8 cellular contexts compared by ENCODE assay signal in genomic region chr17:77088455-77089117, GRCh38. TPM values are rescaled to one million over a fixed set of nuclear protein-coding genes. Genes with fewer than 3 reads are reported as not detected.
A peak's percentile ranks its signal among the peaks of the same experiment; 100 is the strongest.
DNase-seq lines count a peak whose midpoint lies in the region; TF ChIP-seq lines count a peak whose summit lies in the region.

No MANE protein-coding gene starts in this region.

- H3K9me3 ChIP-seq in SJSA1 (replicated peaks) (no peaks in the 10 kb centered on the region), suprapubic skin (no peaks in the 10 kb centered on the region)

- H3K4me3 ChIP-seq in GM08714 (ENCODE audit: low read length) (peak overlapping the region; percentile 98), HFF-Myc (replicated peaks; ENCODE audit: low read depth, low read length) (peak overlapping the region; percentile 89), SJSA1 (peak overlapping the region; percentile 58), suprapubic skin (peak overlapping the region; percentile 88)

- H3K27ac ChIP-seq in SJSA1 = peak overlapping the region; percentile 83
- peak overlapping the region; percentile 91 for H3K27ac ChIP-seq in suprapubic skin

- H3K4me1 ChIP-seq in SJSA1 (replicated peaks) (peaks cover 31% of the 10 kb centered on the region), suprapubic skin (peaks cover 45% of the 10 kb centered on the region)

- CTCF ChIA-PET in activated naive CD4-positive, alpha-beta T cell treated with anti-CD3 and anti-CD28 coated beads, Interleukin-2, amount 10 ng/mL, durations not matched to agents 7 days and 5 days (lab: Charles Lee) = interaction anchor here (0.9 to 3.1 kb wide), 7 partner anchors 39 to 159 kb away, joined by 3 to 9 read pairs (median 5); no protein-coding TSS in a partner anchor

- peak overlapping the region; percentile 98 for H3K27ac Mint-ChIP-seq in activated naive CD4-positive, alpha-beta T cell treated with anti-CD3 and anti-CD28 coated beads, Interleukin-2, amount 10 ng/mL, durations not matched to agents 7 days and 5 days

- H3K27me3 ChIP-seq in SJSA1 (replicated peaks) = no peaks in the 10 kb centered on the region
- H3K27me3 ChIP-seq in suprapubic skin = peaks cover 2% of the 10 kb centered on the region

- DNase-seq in HFF-Myc (ENCODE audit: extremely low read depth, low read depth) = peak; percentile 97
- peak; percentile 98 for DNase-seq in MV-4-11 (lab: John Stamatoyannopoulos, UW)
- DNase-seq in SJSA1 (ENCODE audit: low read depth in 1 of 2, low spot score in 2 of 2) = peak; percentile 98 to 99
- peak; percentile 92 for DNase-seq in activated naive CD4-positive, alpha-beta T cell treated with anti-CD3 and anti-CD28 coated beads, Interleukin-2, amount 10 ng/mL, durations not matched to agents 7 days and 5 days
- DNase-seq in globus pallidus (ENCODE audit: low spot score) = peak; percentile 90
- peak; percentile 39 to 96 (median 86) for DNase-seq in nucleus accumbens (lab: John Stamatoyannopoulos, UW)
- peak; percentile 96 to 97 for DNase-seq in suprapubic skin (ENCODE audit: low spot score in 2 of 2)

- no peaks in the 10 kb centered on the region for H3K9me3 Mint-ChIP-seq in activated naive CD4-positive, alpha-beta T cell treated with anti-CD3 and anti-CD28 coated beads, Interleukin-2, amount 10 ng/mL, durations not matched to agents 7 days and 5 days

- peaks cover 23% of the 10 kb centered on the region for H3K27me3 Mint-ChIP-seq in activated naive CD4-positive, alpha-beta T cell treated with anti-CD3 and anti-CD28 coated beads, Interleukin-2, amount 10 ng/mL, durations not matched to agents 7 days and 5 days

- peaks cover 33% of the 10 kb centered on the region for H3K36me3 Mint-ChIP-seq in activated naive CD4-positive, alpha-beta T cell treated with anti-CD3 and anti-CD28 coated beads, Interleukin-2, amount 10 ng/mL, durations not matched to agents 7 days and 5 days

- TF ChIP-seq POLR2A in suprapubic skin (IDR thresholded peaks at IDR 0.05) = peak in 1 of 2 donors; percentile 49

- peaks cover 62% of the 10 kb centered on the region for H3K4me1 Mint-ChIP-seq in activated naive CD4-positive, alpha-beta T cell treated with anti-CD3 and anti-CD28 coated beads, Interleukin-2, amount 10 ng/mL, durations not matched to agents 7 days and 5 days

- H3K4me3 Mint-ChIP-seq in activated naive CD4-positive, alpha-beta T cell treated with anti-CD3 and anti-CD28 coated beads, Interleukin-2, amount 10 ng/mL, durations not matched to agents 7 days and 5 days = peak overlapping the region; percentile 95

- TF ChIP-seq EP300 in suprapubic skin (IDR thresholded peaks at IDR 0.05) = no peak

- H3K36me3 ChIP-seq in SJSA1 = peaks cover 44% of the 10 kb centered on the region
- H3K36me3 ChIP-seq in suprapubic skin = peaks cover 25% of the 10 kb centered on the region

- WGBS in suprapubic skin = under 1% methylated on average over 17 of the region's 40 CpGs

- TF ChIP-seq CTCF in HFF-Myc (IDR thresholded peaks at IDR 0.05; ENCODE audit: low read depth, low read length, missing control alignments) (peak; percentile 50), suprapubic skin (IDR thresholded peaks at IDR 0.05) (peak; percentile 52 to 79)

RNA-seq across cellular contexts. Expression of gene SEC14L1, which starts 52.2 kb away (rescaled TPM):
- 31.5 and 76.0 TPM in 2 replicates for total RNA-seq in SJSA1 (2014; rRNA removed; shearing (Covaris generic))
- 10 to 100 TPM; 35.5 to 87.3 (median 51.6) TPM for total RNA-seq in suprapubic skin

Comparison
In these comparisons a context has a peak if more than half of its experiments do, and no peak if none do; other contexts are left out.
1. Peak in every context shown above with its lines: DNase-seq, H3K4me3 ChIP-seq and H3K27ac ChIP-seq.